Comparison of ENCODE assay signal across 8 cellular contexts in genomic region chr1:155977607-155978324, GRCh38. TPM values are rescaled to one million over a fixed set of nuclear protein-coding genes. Genes with fewer than 3 reads are reported as not detected.
DNase-seq lines count a peak whose midpoint lies in the region; ATAC-seq and TF ChIP-seq lines count a peak whose summit lies in the region.

No MANE protein-coding gene starts in this region.

- peak overlapping the region; percentile 90 for H3K4me2 ChIP-seq in smooth muscle cell

- peaks cover 89% of the 10 kb centered on the region for H3K79me2 ChIP-seq in smooth muscle cell (ENCODE audit: low read depth)

- H3K9ac ChIP-seq in adipocyte (ENCODE audit: low read length) (peak overlapping the region; percentile 97), smooth muscle cell (ENCODE audit: low read depth) (peak overlapping the region; percentile 89)

- H3K27me3 ChIP-seq in adipocyte (replicated peaks; ENCODE audit: control insufficient read depth, insufficient read depth, low read length) (no peaks in the 10 kb centered on the region), iPS DF 6.9 (ENCODE audit: control insufficient read depth, insufficient read depth, low read length) (no peaks in the 10 kb centered on the region), smooth muscle cell (ENCODE audit: low read depth) (no peaks in the 10 kb centered on the region)

- peak overlapping the region; percentile 96 for H3K27ac ChIP-seq in RWPE1
- no peak overlapping the region for H3K27ac ChIP-seq in iPS DF 6.9 (ENCODE audit: low read length)
- H3K27ac ChIP-seq in smooth muscle cell (ENCODE audit: low read depth): peak overlapping the region; percentile 96

- ATAC-seq in GM19397 (IDR thresholded peaks at IDR 0.05; ENCODE audit: unreplicated experiment): no peak

- peak; percentile 15 for DNase-seq in DMS153 (lab: John Stamatoyannopoulos, UW)
- no peak for DNase-seq in DMS153 treated with DMSO at 0.1 percent for 48 hours (lab: John Stamatoyannopoulos, UW; ENCODE audit: unreplicated experiment)
- peak; percentile 50 for DNase-seq in RWPE1 (ENCODE audit: low spot score)
- peak; percentile 65 for DNase-seq in adipocyte (ENCODE audit: low read depth)
- DNase-seq in iPS DF 6.9 (ENCODE audit: low read depth, low spot score): no peak
- no peak for DNase-seq in smooth muscle cell (lab: John Stamatoyannopoulos, UW; ENCODE audit: unreplicated experiment)
- DNase-seq in NCI-H2107 treated with DMSO at 0.1 percent for 48 hours (lab: John Stamatoyannopoulos, UW; ENCODE audit: unreplicated experiment): no peak

- peak overlapping the region; percentile 88 for H3K4me3 ChIP-seq in adipocyte (ENCODE audit: low read length)
- H3K4me3 ChIP-seq in iPS DF 6.9 (ENCODE audit: low read length): peak overlapping the region; percentile 83
- peak overlapping the region; percentile 97 for H3K4me3 ChIP-seq in smooth muscle cell

- no CpG with 5 or more reads among the region's 53 CpGs for WGBS in iPS DF 6.9 (ENCODE audit: insufficient coverage, insufficient read length)
- WGBS in smooth muscle cell (ENCODE audit: low lambda C conversion rate): 2% methylated on average over 35 of the region's 53 CpGs

- peak overlapping the region; percentile 54 for H2AFZ ChIP-seq in smooth muscle cell (ENCODE audit: low read depth)

- TF ChIP-seq CTCF in RWPE1 (conservative IDR thresholded peaks at IDR 0.05; ENCODE audit: low read depth) (no peak), smooth muscle cell (IDR thresholded peaks at IDR 0.05; ENCODE audit: borderline replicate concordance, insufficient read depth, poor library complexity, severe bottlenecking) (no peak)

- peaks cover 47% of the 10 kb centered on the region for H4K20me1 ChIP-seq in smooth muscle cell (ENCODE audit: low read depth)

- peaks cover 23% of the 10 kb centered on the region for H3F3A ChIP-seq in smooth muscle cell (ENCODE audit: low read depth)

- CTCF ChIA-PET in RWPE1 (lab: Yijun Ruan, JAX): interaction anchor here (0.6 to 1.4 kb wide), 7 partner anchors 9 to 89 kb away, joined by 3 to 7 read pairs (median 3); no protein-coding TSS in a partner anchor

- H3K36me3 ChIP-seq in adipocyte (ENCODE audit: control insufficient read depth, insufficient read depth, low read length, severe bottlenecking) (peaks cover 14% of the 10 kb centered on the region), iPS DF 6.9 (ENCODE audit: control insufficient read depth, insufficient read depth, low read length) (no peaks in the 10 kb centered on the region), smooth muscle cell (ENCODE audit: low read depth) (no peaks in the 10 kb centered on the region)

- peaks cover 67% of the 10 kb centered on the region for H3K4me1 ChIP-seq in adipocyte (ENCODE audit: control insufficient read depth, insufficient read depth, low read length)
- peaks cover 16% of the 10 kb centered on the region for H3K4me1 ChIP-seq in iPS DF 6.9 (ENCODE audit: control insufficient read depth, insufficient read depth, low read length)
- H3K4me1 ChIP-seq in smooth muscle cell (ENCODE audit: low read depth): peaks cover 52% of the 10 kb centered on the region

- H3K9me3 ChIP-seq in adipocyte (ENCODE audit: control insufficient read depth, low read length): no peaks in the 10 kb centered on the region
- no peaks in the 10 kb centered on the region for H3K9me3 ChIP-seq in iPS DF 6.9 (ENCODE audit: control insufficient read depth, insufficient read depth, low read length)
- no peaks in the 10 kb centered on the region for H3K9me3 ChIP-seq in smooth muscle cell (replicated peaks; ENCODE audit: low read depth)

- POLR2A ChIA-PET in RWPE1 (lab: Yijun Ruan, JAX; ENCODE audit: low non-redundant PET): interaction anchor here (0.6 kb wide), 1 partner anchor 31 kb away, joined by 5 read pairs; no protein-coding TSS in a partner anchor

RNA-seq across cellular contexts. Expression of gene ARHGEF2, which starts 0.6 kb away (rescaled TPM):
- 30.2 and 58.0 TPM in 2 replicates for total RNA-seq in smooth muscle cell
- 21.0 and 24.2 TPM in 2 replicates for polyA plus RNA-seq in smooth muscle cell

RNA-seq across cellular contexts. Expression of gene RXFP4, which starts 36.3 kb away (rescaled TPM):
- not detected in 2 replicates for total RNA-seq in smooth muscle cell
- 0.66 and 1.5 TPM in 2 replicates for polyA plus RNA-seq in smooth muscle cell

RNA-seq across cellular contexts. Expression of gene SSR2, which starts 43.0 kb away (rescaled TPM):
- total RNA-seq in smooth muscle cell: 452 and 457 TPM in 2 replicates
- 408 and 447 TPM in 2 replicates for polyA plus RNA-seq in smooth muscle cell

RNA-seq across cellular contexts. Expression of gene KHDC4, which starts 43.6 kb away (rescaled TPM):
- total RNA-seq in smooth muscle cell: 35.6 and 41.7 TPM in 2 replicates
- 14.9 and 18.3 TPM in 2 replicates for polyA plus RNA-seq in smooth muscle cell

Comparison
In these comparisons a context has a peak if more than half of its experiments do, and no peak if none do; other contexts are left out.
1. DNase-seq: peak in DMS153 (single experiment), RWPE1 (single experiment) and adipocyte (single experiment); none in DMS153 treated with DMSO at 0.1 percent for 48 hours (single experiment), iPS DF 6.9 (single experiment), smooth muscle cell (single experiment) and NCI-H2107 treated with DMSO at 0.1 percent for 48 hours (single experiment).
2. Peak in every context shown above with its lines, with median percentiles within 50 percentile points of each other: H3K4me3 ChIP-seq.